In genomic region chr14:23056956-23057756, GRCh38 we compare ENCODE assay signal across 8 cellular contexts. TPM values are rescaled to one million over a fixed set of nuclear protein-coding genes. Genes with fewer than 3 reads are reported as not detected.
DNase-seq lines count a peak whose midpoint lies in the region; ATAC-seq lines count a peak whose summit lies in the region.

CDH24 (minus strand) TSS chr14:23057520; CDS start chr14:23055733, 1,787 bp downstream.

- peak within 1 kb of the TSS; percentile 81 for H3K27ac Mint-ChIP-seq in stimulated activated naive B cell treated with anti-CD40 and anti-IgM and Interleukin-4, amounts not matched to agents 10 μg/mL and 1 μg/mL and 100 μg/mL, for 72 hours

- H3K36me3 Mint-ChIP-seq in stimulated activated naive B cell treated with anti-CD40 and anti-IgM and Interleukin-4, amounts not matched to agents 10 μg/mL and 1 μg/mL and 100 μg/mL, for 72 hours = peaks cover 24% of the 10 kb centered on the region in 2 donors

- ATAC-seq in GM19023 (IDR thresholded peaks at IDR 0.05; ENCODE audit: unreplicated experiment) (peak; percentile 44), HG03520 (IDR thresholded peaks at IDR 0.05; ENCODE audit: unreplicated experiment) (peak; percentile 39)
- ATAC-seq in stimulated activated naive B cell treated with anti-CD40 and anti-IgM and Interleukin-4, amounts not matched to agents 10 μg/mL and 1 μg/mL and 100 μg/mL, for 72 hours (replicated peaks) = peak; percentile 71 to 73

- H3K27me3 Mint-ChIP-seq in stimulated activated naive B cell treated with anti-CD40 and anti-IgM and Interleukin-4, amounts not matched to agents 10 μg/mL and 1 μg/mL and 100 μg/mL, for 72 hours = no peaks in the 10 kb centered on the region

- in situ Hi-C loops in endometrial microvascular endothelial cells (cut with HindIII; ENCODE audit: inconsistent ontology term, low pct_unique_long_range_greater_than_20kb, low sequenced_read_pairs) = no loop called here

- no peaks in the 10 kb centered on the region for H3K9me3 Mint-ChIP-seq in stimulated activated naive B cell treated with anti-CD40 and anti-IgM and Interleukin-4, amounts not matched to agents 10 μg/mL and 1 μg/mL and 100 μg/mL, for 72 hours

- peaks cover 25 to 31% of the 10 kb centered on the region in 2 donors for H3K4me1 Mint-ChIP-seq in stimulated activated naive B cell treated with anti-CD40 and anti-IgM and Interleukin-4, amounts not matched to agents 10 μg/mL and 1 μg/mL and 100 μg/mL, for 72 hours

- DNase-seq in activated CD4-positive, alpha-beta T cell treated with anti-CD3 and anti-CD28 coated beads, Interleukin-2, amount 50 U/mL, for 4 hours = peak; percentile 56 to 62
- DNase-seq in mucosa of gallbladder (ENCODE audit: low spot score) = peak; percentile 74
- DNase-seq in stimulated activated naive B cell treated with anti-CD40 and anti-IgM and Interleukin-4, amounts not matched to agents 10 μg/mL and 1 μg/mL and 100 μg/mL, for 72 hours = peak; percentile 46
- DNase-seq in hippocampal formation (lab: John Stamatoyannopoulos, UW) = no peak
- DNase-seq in NK-92 (lab: John Stamatoyannopoulos, UW; ENCODE audit: unreplicated experiment) = no peak

- H3K4me3 Mint-ChIP-seq in stimulated activated naive B cell treated with anti-CD40 and anti-IgM and Interleukin-4, amounts not matched to agents 10 μg/mL and 1 μg/mL and 100 μg/mL, for 72 hours = peak within 1 kb of the TSS; percentile 84 to 89

RNA-seq across cellular contexts. Expression of gene CDH24, which starts in this region (rescaled TPM):
- total RNA-seq in endometrial microvascular endothelial cells (ENCODE audit: inconsistent ontology term) = 17.2 TPM
- 22.1 TPM for total RNA-seq in mucosa of gallbladder

Comparison
In these comparisons a context has a peak if more than half of its experiments do, and no peak if none do; other contexts are left out.
1. DNase-seq: peak in activated CD4-positive, alpha-beta T cell treated with anti-CD3 and anti-CD28 coated beads, Interleukin-2, amount 50 U/mL, for 4 hours (2 of 2), mucosa of gallbladder (single experiment) and stimulated activated naive B cell treated with anti-CD40 and anti-IgM and Interleukin-4, amounts not matched to agents 10 μg/mL and 1 μg/mL and 100 μg/mL, for 72 hours (single experiment); none in hippocampal formation (0 of 2) and NK-92 (single experiment).
2. Peak in every context shown above with its lines, with median percentiles within 50 percentile points of each other: ATAC-seq.